1 cellular context compared by ENCODE assay signal in the genomic region with DNA sequence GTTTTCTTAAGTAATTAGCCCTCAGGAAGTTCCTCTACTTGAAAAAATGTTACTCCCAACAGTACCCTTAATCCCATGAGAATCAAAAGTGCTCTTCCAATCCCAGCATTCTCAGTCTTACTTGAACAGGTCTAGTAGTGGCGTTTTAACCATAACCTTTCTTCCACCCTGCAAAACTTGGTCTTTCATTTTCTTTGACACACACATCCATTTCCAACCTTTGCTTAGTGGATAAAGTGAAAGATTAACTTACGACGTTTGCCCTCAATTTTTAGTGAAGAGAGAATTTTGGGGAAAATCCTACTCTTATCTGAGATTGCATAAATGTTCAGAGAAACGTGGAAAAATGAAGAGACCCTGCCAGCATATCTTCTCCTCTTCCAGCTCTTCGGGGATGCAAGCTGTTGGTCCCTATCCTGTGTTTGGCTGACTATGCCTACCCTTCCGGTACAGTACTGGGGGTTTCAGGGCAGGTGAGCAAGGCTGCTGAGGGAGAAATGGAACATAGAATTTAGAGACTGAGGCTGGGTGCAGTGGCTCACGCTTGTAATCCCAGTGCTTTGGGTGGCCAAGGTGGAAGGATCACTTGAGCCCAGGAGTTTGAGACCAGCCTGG.
TF ChIP-seq lines count a peak whose summit lies in the region.

No MANE protein-coding gene starts in this region.

TF ChIP-seq in SK-N-SH, 30 proteins besides CTCF, POLR2A, EP300 and RAD21:
- TF ChIP-seq RFX5 (IDR thresholded peaks at IDR 0.05; ENCODE audit: low read length) (no peak), MXI1 (IDR thresholded peaks at IDR 0.05; ENCODE audit: low read depth, low read length) (no peak), JUND (IDR thresholded peaks at IDR 0.05) (no peak), RXRA (IDR thresholded peaks at IDR 0.05; ENCODE audit: borderline replicate concordance, low read depth) (no peak)
- TF ChIP-seq, protein P1, sequence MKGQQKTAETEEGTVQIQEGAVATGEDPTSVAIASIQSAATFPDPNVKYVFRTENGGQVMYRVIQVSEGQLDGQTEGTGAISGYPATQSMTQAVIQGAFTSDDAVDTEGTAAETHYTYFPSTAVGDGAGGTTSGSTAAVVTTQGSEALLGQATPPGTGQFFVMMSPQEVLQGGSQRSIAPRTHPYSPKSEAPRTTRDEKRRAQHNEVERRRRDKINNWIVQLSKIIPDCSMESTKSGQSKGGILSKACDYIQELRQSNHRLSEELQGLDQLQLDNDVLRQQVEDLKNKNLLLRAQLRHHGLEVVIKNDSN (IDR thresholded peaks at IDR 0.05; ENCODE audit: borderline replicate concordance, low read depth) = no peak
